Comparison of ENCODE assay signal across 9 cellular contexts in genomic region chr5:142619815-142620214, GRCh38.
"Had no signal": no experiment of that assay in that cellular context is flagged by ENCODE, and none has a peak within 500 bp of the region (broad histone marks: within the 10 kb centered on the region; RNA-seq: fewer than 3 reads in every experiment).

No MANE protein-coding gene starts in this region.

- DNase-seq: H9, HCEC 1CT, KBM-7 had no signal

- H3K4me3 ChIP-seq: GM23338 had no signal

- ATAC-seq: GM23338, HepG2 had no signal

- H3K27ac ChIP-seq: HL-60, KMS-11 had no signal

- H2AFZ ChIP-seq: GM23338 had no signal

- H3K4me3 Mint-ChIP-seq: GM23338, H9 had no signal

- FAIRE-seq: H1, H54, HepG2 had no signal

- H3K9ac ChIP-seq: KMS-11 had no signal

- H3K27ac Mint-ChIP-seq: GM23338, H9 had no signal

- H3K4me2 ChIP-seq: GM23338, KMS-11 had no signal
